32 cellular contexts compared by ENCODE assay signal in genomic region chr18:58532972-58533371, GRCh38.
"Had no signal": no experiment of that assay in that cellular context is flagged by ENCODE, and none has a peak within 500 bp of the region (broad histone marks: within the 10 kb centered on the region; RNA-seq: fewer than 3 reads in every experiment).

No MANE protein-coding gene starts in this region.

- H3K27me3 ChIP-seq: body of pancreas, heart left ventricle, left lung, pancreas, upper lobe of right lung had no signal

- H3K9me3 ChIP-seq: body of pancreas, heart left ventricle, left lung, pancreas, prostate gland, tibial artery, upper lobe of right lung had no signal

- H3K36me3 Mint-ChIP-seq: activated naive CD8-positive, alpha-beta T cell; immature natural killer cell; mesothelial cell of epicardium; naive B cell; stimulated activated memory B cell treated with anti-CD40 and anti-IgM and Interleukin-4, amounts not matched to agents 10 μg/mL and 1 μg/mL and 100 μg/mL, for 72 hours had no signal

- H3K4me1 ChIP-seq: prostate gland, tibial artery, upper lobe of right lung had no signal

- H3K27me3 Mint-ChIP-seq: naive B cell; stimulated activated memory B cell treated with anti-CD40 and anti-IgM and Interleukin-4, amounts not matched to agents 10 μg/mL and 1 μg/mL and 100 μg/mL, for 72 hours had no signal

- FAIRE-seq: pancreas had no signal

- H3K4me3 Mint-ChIP-seq: activated CD4-positive, alpha-beta T cell treated with anti-CD3 and anti-CD28 coated beads for 36 hours; activated naive CD8-positive, alpha-beta T cell; activated T-cell treated with anti-CD3 and anti-CD28 coated beads, Interleukin-2, amount 50 U/mL, for 72 hours; immature natural killer cell; mesothelial cell of epicardium; naive B cell; stimulated activated memory B cell treated with anti-CD40 and anti-IgM and Interleukin-4, amounts not matched to agents 10 μg/mL and 1 μg/mL and 100 μg/mL, for 72 hours; stimulated activated naive CD8-positive, alpha-beta T cell treated with anti-CD3 and anti-CD28 coated beads, Interleukin-15, amount 100 ng/mL, for 72 hours had no signal

- H3K27ac Mint-ChIP-seq: activated CD4-positive, alpha-beta T cell treated with anti-CD3 and anti-CD28 coated beads for 36 hours; activated naive CD8-positive, alpha-beta T cell; activated T-cell treated with anti-CD3 and anti-CD28 coated beads, Interleukin-2, amount 50 U/mL, for 72 hours; immature natural killer cell; mesothelial cell of epicardium; stimulated activated naive CD8-positive, alpha-beta T cell treated with anti-CD3 and anti-CD28 coated beads, Interleukin-15, amount 100 ng/mL, for 72 hours had no signal

- H3K36me3 ChIP-seq: left lung, pancreas, prostate gland, tibial artery, upper lobe of right lung had no signal

- DNase-seq: activated CD4-positive, alpha-beta T cell treated with anti-CD3 and anti-CD28 coated beads for 36 hours; activated CD4-positive, alpha-beta T cell treated with anti-CD3 and anti-CD28 coated beads, Interleukin-2, amount 50 U/mL, for 4 hours; activated CD4-positive, CD25-positive, alpha-beta regulatory T cell; activated effector memory CD4-positive, alpha-beta T cell treated with Interleukin-2 at 50 U/mL for 16 hours; activated naive CD4-positive, alpha-beta T cell treated with Interleukin-2 at 50 U/mL for 16 hours; activated T-cell treated with anti-CD3 and anti-CD28 coated beads for 4 hours; activated T-cell treated with anti-CD3 and anti-CD28 coated beads, Interleukin-2, amount 50 U/mL, for 72 hours; aorta; body of pancreas; dorsolateral prefrontal cortex; effector memory CD4-positive, alpha-beta T cell; erythroblast; hypothalamus; immature natural killer cell; left lung; mammary epithelial cell; naive B cell; nucleus accumbens; pancreas; stimulated activated CD4-positive, alpha-beta T cell treated with anti-CD3 and anti-CD28 coated beads, Interleukin-1b, Interleukin-23, amount 100 ng/mL, for 48 hours; stimulated activated CD4-positive, alpha-beta T cell treated with anti-CD3 and anti-CD28 coated beads, Interleukin-4, amount 100 ng/mL, for 4 hours; stimulated activated CD8-positive, alpha-beta memory T cell treated with anti-CD3 and anti-CD28 coated beads, Interleukin-4, amount 100 ng/mL, for 48 hours; stimulated activated naive CD8-positive, alpha-beta T cell treated with anti-CD3 and anti-CD28 coated beads, Interleukin-15, amount 100 ng/mL, for 72 hours; tibial artery; upper lobe of right lung had no signal

- H3K4me1 Mint-ChIP-seq: immature natural killer cell had no signal

- ATAC-seq: activated CD4-positive, alpha-beta T cell treated with anti-CD3 and anti-CD28 coated beads for 36 hours; activated T-cell treated with anti-CD3 and anti-CD28 coated beads, Interleukin-2, amount 50 U/mL, for 72 hours; body of pancreas; left lung; pancreas; stimulated activated memory B cell treated with anti-CD40 and anti-IgM and Interleukin-4, amounts not matched to agents 10 μg/mL and 1 μg/mL and 100 μg/mL, for 72 hours; stimulated activated naive CD8-positive, alpha-beta T cell treated with anti-CD3 and anti-CD28 coated beads, Interleukin-15, amount 100 ng/mL, for 72 hours; upper lobe of right lung had no signal

- H3K27ac ChIP-seq: body of pancreas, coronary artery, dorsolateral prefrontal cortex, left lung, pancreas, prostate gland, tibial artery, upper lobe of right lung had no signal

- H3K4me3 ChIP-seq: body of pancreas, coronary artery, dorsolateral prefrontal cortex, heart left ventricle, left lung, pancreas, prostate gland, smooth muscle cell, tibial artery, upper lobe of right lung had no signal

- H3K9me3 Mint-ChIP-seq: activated T-cell treated with anti-CD3 and anti-CD28 coated beads, Interleukin-2, amount 50 U/mL, for 72 hours; immature natural killer cell; mesothelial cell of epicardium; naive B cell; stimulated activated memory B cell treated with anti-CD40 and anti-IgM and Interleukin-4, amounts not matched to agents 10 μg/mL and 1 μg/mL and 100 μg/mL, for 72 hours; stimulated activated naive CD8-positive, alpha-beta T cell treated with anti-CD3 and anti-CD28 coated beads, Interleukin-15, amount 100 ng/mL, for 72 hours had no signal
